In the genomic region with DNA sequence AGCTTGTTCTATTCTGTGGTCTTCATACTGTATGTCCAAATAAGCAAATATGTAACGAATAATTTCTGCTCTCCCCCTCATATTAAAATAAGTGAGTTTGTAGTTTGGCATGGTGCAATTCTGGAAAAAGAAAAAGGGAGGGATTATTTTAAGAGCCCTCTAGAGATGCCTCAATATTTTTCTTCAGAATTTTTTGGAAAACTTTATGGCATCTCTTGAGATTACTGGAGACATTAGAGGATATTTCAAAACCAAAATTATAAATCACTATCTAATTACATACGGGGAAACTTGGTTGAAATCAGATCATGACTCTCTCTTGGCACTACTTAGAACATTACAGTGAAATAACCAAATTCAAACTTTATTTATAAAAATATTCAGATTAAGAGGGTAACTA, we compare ENCODE assay signal across 17 cellular contexts. TPM values are rescaled to one million over a fixed set of nuclear protein-coding genes. Genes with fewer than 3 reads are reported as not detected.
DNase-seq lines count a peak whose midpoint lies in the region; ATAC-seq and TF ChIP-seq lines count a peak whose summit lies in the region.
"Had no signal": no experiment of that assay in that cellular context is flagged by ENCODE, and none has a peak within 500 bp of the region (broad histone marks: within the 10 kb centered on the region; RNA-seq: fewer than 3 reads in every experiment).

No MANE protein-coding gene starts in this region.

- peaks cover 15% of the 10 kb centered on the region for H3K4me1 ChIP-seq in HUES64 (ENCODE audit: insufficient read depth, low read length)
- H3K4me1 ChIP-seq in gastroesophageal sphincter, result peaks cover 0 to 16% (median 0%) of the 10 kb centered on the region in 3 donors
- peaks cover 23% of the 10 kb centered on the region for H3K4me1 ChIP-seq in left ventricle myocardium inferior
- H3K4me1 ChIP-seq: HAP-1 had no signal

- H3K9me3 ChIP-seq in HUES64 (ENCODE audit: insufficient read depth, low read depth, low read length) (no peaks in the 10 kb centered on the region), gastroesophageal sphincter (no peaks in the 10 kb centered on the region), left ventricle myocardium inferior (replicated peaks) (no peaks in the 10 kb centered on the region)
- H3K9me3 ChIP-seq: A549, BE2C, HAP-1 had no signal

- H3K36me3 ChIP-seq in HUES64 (ENCODE audit: insufficient read depth, low read length) (no peaks in the 10 kb centered on the region), gastroesophageal sphincter (no peaks in the 10 kb centered on the region), left ventricle myocardium inferior (no peaks in the 10 kb centered on the region)
- H3K36me3 ChIP-seq: BE2C, HAP-1 had no signal

- intact Hi-C loops in sciatic nerve (cut with DNase I) (no loop called here), left ventricle myocardium inferior (cut with micrococcal nuclease) (no loop called here)

- ATAC-seq in gastroesophageal sphincter (peak; percentile 36), sciatic nerve (peak; percentile 82), HG03520 (IDR thresholded peaks at IDR 0.05; ENCODE audit: unreplicated experiment) (no peak), HG03196 (IDR thresholded peaks at IDR 0.05; ENCODE audit: unreplicated experiment) (no peak)
- ATAC-seq: CD8-positive, alpha-beta T cell had no signal

- DNase-seq in sciatic nerve (ENCODE audit: low spot score) (no peak), left ventricle myocardium inferior (no peak)
- no peak for DNase-seq in stimulated activated naive CD4-positive, alpha-beta T cell (lab: John Stamatoyannopoulos, UW)
- DNase-seq: BE2C; CD8-positive, alpha-beta T cell; COR-L47; DMS153; DMS79 treated with DMSO at 0.1 percent for 48 hours; EL had no signal

- no peak overlapping the region for H3K9ac ChIP-seq in HUES64 (ENCODE audit: low read depth, low read length)

- TF ChIP-seq POLR2A in gastroesophageal sphincter (IDR thresholded peaks at IDR 0.05), result no peak

- H3K27me3 ChIP-seq in HUES64 (ENCODE audit: insufficient read depth, low read length) (no peaks in the 10 kb centered on the region), gastroesophageal sphincter (no peaks in the 10 kb centered on the region), left ventricle myocardium inferior (ENCODE audit: low read depth) (no peaks in the 10 kb centered on the region)
- H3K27me3 ChIP-seq: BE2C had no signal

- no peak for TF ChIP-seq EP300 in gastroesophageal sphincter (IDR thresholded peaks at IDR 0.05)

- H3K27ac ChIP-seq in HUES64 (ENCODE audit: low read depth, low read length) (0 out of 2 replicates have a peak overlapping the region, but pooled peaks have one; percentile 4), gastroesophageal sphincter (no peak overlapping the region), left ventricle myocardium inferior (replicated peaks) (no peak overlapping the region)
- H3K27ac ChIP-seq: A549 had no signal

- 100% methylated on average over 1 of the region's 2 CpGs for WGBS in HUES64
- WGBS in gastroesophageal sphincter (ENCODE audit: low coverage in 1 of 2), 2 donors, result 24 to 64% methylated on average over 2 of the region's 2 CpGs

- TF ChIP-seq CTCF in gastroesophageal sphincter (IDR thresholded peaks at IDR 0.05) (no peak), left ventricle myocardium inferior (IDR thresholded peaks at IDR 0.05; ENCODE audit: borderline replicate concordance) (no peak)

- H3K4me3 ChIP-seq in HUES64 (ENCODE audit: low read length) (no peak overlapping the region), gastroesophageal sphincter (no peak overlapping the region), left ventricle myocardium inferior (no peak overlapping the region)
- H3K4me3 ChIP-seq: A549, HAP-1 had no signal

RNA-seq across cellular contexts. Expression of gene HPGDS, which starts 8.1 kb away (rescaled TPM):
- not detected for polyA plus RNA-seq in HUES64 (2013, experiment 1 of 2)
- not detected for polyA plus RNA-seq in HUES64 (2013, experiment 2 of 2)
- total RNA-seq in gastroesophageal sphincter (1 to 10 TPM in 3 of 4 donors, under 1 TPM in 1; 0.47 to 2.0 (median 1.8) TPM), sciatic nerve (4.7 TPM), left ventricle myocardium inferior (2.3 TPM)
- total RNA-seq: CD8-positive, alpha-beta T cell; H1 had no signal
- polyA plus RNA-seq: A549, AG04450, H1 had no signal

Comparison
In these comparisons a context has a peak if more than half of its experiments do, and no peak if none do; other contexts are left out.
1. ATAC-seq: peak in gastroesophageal sphincter (single experiment) and sciatic nerve (single experiment); none in HG03520 (single experiment) and HG03196 (single experiment).